ENCODE assay signal across 36 cellular contexts in genomic region chr12:66043035-66043434, GRCh38.
"Had no signal": no experiment of that assay in that cellular context is flagged by ENCODE, and none has a peak within 500 bp of the region (broad histone marks: within the 10 kb centered on the region; RNA-seq: fewer than 3 reads in every experiment).

No MANE protein-coding gene starts in this region.

- H3K27ac Mint-ChIP-seq: activated B cell treated with CpG ODN at 0.5 μM for 24 hours; activated CD4-positive, alpha-beta memory T cell treated with anti-CD3 and anti-CD28 coated beads for 36 hours; activated CD4-positive, alpha-beta T cell treated with anti-CD3 and anti-CD28 coated beads, Interleukin-2, amount 10 ng/mL, durations not matched to agents 24 days and 14 days; activated CD8-positive, alpha-beta T cell treated with anti-CD3 and anti-CD28 coated beads for 36 hours; activated naive CD4-positive, alpha-beta T cell treated with anti-CD3 and anti-CD28 coated beads for 36 hours; activated naive CD4-positive, alpha-beta T cell treated with anti-CD3 and anti-CD28 coated beads, Interleukin-2, amount 50 U/mL, for 72 hours; activated naive CD8-positive, alpha-beta T cell treated with anti-CD3 and anti-CD28 coated beads for 36 hours; activated T-cell treated with anti-CD3 and anti-CD28 coated beads, Interleukin-2, amount 50 U/mL, for 72 hours; activated T-helper 1 cell treated with anti-CD3 and anti-CD28 coated beads, Interleukin-12 subunit alpha, Interleukin-12 subunit beta, Interleukin-2, Interleukin-4 antibody, amounts not matched to agents 30 ng/mL and 10 ng/mL and 1 ng/mL, durations not matched to agents 14 hours and 24 hours and 36 hours; activated T-helper 17 cell treated with anti-CD3 and anti-CD28 coated beads, Interleukin-2, amount 50 U/mL, for 72 hours; T-helper 1 cell treated with Interleukin-12 subunit alpha and Interleukin-12 subunit beta and Interleukin-4 antibody, amounts not matched to agents 30 μg/mL and 1 μg/mL, for 36 hours; T-helper 2 cell treated with Interferon-gamma antibody and Interleukin-4, amounts not matched to agents 5 μg/mL and 100 μg/mL, for 36 hours had no signal

- H3K4me3 Mint-ChIP-seq: activated B cell treated with CpG ODN at 0.5 μM for 24 hours; activated CD4-positive, alpha-beta memory T cell treated with anti-CD3 and anti-CD28 coated beads for 36 hours; activated CD4-positive, alpha-beta T cell treated with anti-CD3 and anti-CD28 coated beads, Interleukin-2, amount 10 ng/mL, durations not matched to agents 24 days and 14 days; activated CD8-positive, alpha-beta T cell treated with anti-CD3 and anti-CD28 coated beads for 36 hours; activated naive CD4-positive, alpha-beta T cell treated with anti-CD3 and anti-CD28 coated beads for 36 hours; activated naive CD8-positive, alpha-beta T cell treated with anti-CD3 and anti-CD28 coated beads for 36 hours; activated T-cell treated with anti-CD3 and anti-CD28 coated beads, Interleukin-2, amount 50 U/mL, for 4 hours; activated T-cell treated with anti-CD3 and anti-CD28 coated beads, Interleukin-2, amount 50 U/mL, for 72 hours; activated T-helper 1 cell treated with anti-CD3 and anti-CD28 coated beads, Interleukin-12 subunit alpha, Interleukin-12 subunit beta, Interleukin-2, Interleukin-4 antibody, amounts not matched to agents 30 ng/mL and 10 ng/mL and 1 ng/mL, durations not matched to agents 14 hours and 24 hours and 36 hours; activated T-helper 17 cell treated with anti-CD3 and anti-CD28 coated beads, Interleukin-2, amount 50 U/mL, for 72 hours; T-helper 1 cell treated with Interleukin-12 subunit alpha and Interleukin-12 subunit beta and Interleukin-4 antibody, amounts not matched to agents 30 μg/mL and 1 μg/mL, for 36 hours; T-helper 2 cell treated with Interferon-gamma antibody and Interleukin-4, amounts not matched to agents 5 μg/mL and 100 μg/mL, for 36 hours had no signal

- FAIRE-seq: TTC549 had no signal

- H3K9me3 Mint-ChIP-seq: activated B cell treated with CpG ODN at 0.5 μM for 24 hours; activated CD4-positive, alpha-beta memory T cell treated with anti-CD3 and anti-CD28 coated beads for 36 hours; activated CD4-positive, alpha-beta T cell treated with anti-CD3 and anti-CD28 coated beads, Interleukin-2, amount 10 ng/mL, durations not matched to agents 24 days and 14 days; activated CD8-positive, alpha-beta T cell treated with anti-CD3 and anti-CD28 coated beads for 36 hours; activated naive CD4-positive, alpha-beta T cell treated with anti-CD3 and anti-CD28 coated beads for 36 hours; activated naive CD4-positive, alpha-beta T cell treated with anti-CD3 and anti-CD28 coated beads, Interleukin-2, amount 50 U/mL, for 72 hours; activated naive CD8-positive, alpha-beta T cell treated with anti-CD3 and anti-CD28 coated beads for 36 hours; activated T-cell treated with anti-CD3 and anti-CD28 coated beads, Interleukin-2, amount 50 U/mL, for 4 hours; activated T-cell treated with anti-CD3 and anti-CD28 coated beads, Interleukin-2, amount 50 U/mL, for 72 hours; activated T-helper 1 cell treated with anti-CD3 and anti-CD28 coated beads, Interleukin-12 subunit alpha, Interleukin-12 subunit beta, Interleukin-2, Interleukin-4 antibody, amounts not matched to agents 30 ng/mL and 10 ng/mL and 1 ng/mL, durations not matched to agents 14 hours and 24 hours and 36 hours; activated T-helper 17 cell treated with anti-CD3 and anti-CD28 coated beads, Interleukin-2, amount 50 U/mL, for 72 hours; T-helper 1 cell treated with Interleukin-12 subunit alpha and Interleukin-12 subunit beta and Interleukin-4 antibody, amounts not matched to agents 30 μg/mL and 1 μg/mL, for 36 hours; T-helper 2 cell treated with Interferon-gamma antibody and Interleukin-4, amounts not matched to agents 5 μg/mL and 100 μg/mL, for 36 hours had no signal

- H3K36me3 ChIP-seq: ascending aorta, brain microvascular endothelial cell, breast epithelium had no signal

- H3K27me3 ChIP-seq: ascending aorta, body of pancreas, brain microvascular endothelial cell had no signal

- H3K4me1 Mint-ChIP-seq: activated B cell treated with CpG ODN at 0.5 μM for 24 hours; activated CD4-positive, alpha-beta T cell treated with anti-CD3 and anti-CD28 coated beads, Interleukin-2, amount 10 ng/mL, durations not matched to agents 24 days and 14 days; activated T-helper 17 cell treated with anti-CD3 and anti-CD28 coated beads, Interleukin-2, amount 50 U/mL, for 72 hours had no signal

- H3K36me3 Mint-ChIP-seq: activated CD4-positive, alpha-beta memory T cell treated with anti-CD3 and anti-CD28 coated beads for 36 hours; activated naive CD4-positive, alpha-beta T cell treated with anti-CD3 and anti-CD28 coated beads, Interleukin-2, amount 50 U/mL, for 72 hours; activated naive CD8-positive, alpha-beta T cell treated with anti-CD3 and anti-CD28 coated beads for 36 hours had no signal

- DNase-seq: activated B cell treated with CpG ODN at 0.5 μM for 24 hours; activated CD4-positive, alpha-beta memory T cell treated with anti-CD3 and anti-CD28 coated beads for 36 hours; activated CD4-positive, alpha-beta T cell treated with anti-CD3 and anti-CD28 coated beads for 4 hours; activated CD4-positive, alpha-beta T cell treated with anti-CD3 and anti-CD28 coated beads, Interleukin-2, amount 10 ng/mL, durations not matched to agents 24 days and 14 days; activated CD4-positive, alpha-beta T cell treated with anti-CD3 and anti-CD28 coated beads, Interleukin-2, amount 50 U/mL, for 1 hour; activated CD4-positive, alpha-beta T cell treated with anti-CD3 and anti-CD28 coated beads, Interleukin-2, amount 50 U/mL, for 4 hours; activated CD4-positive, CD25-positive, alpha-beta regulatory T cell treated with anti-CD3 and anti-CD28 coated beads, Interleukin-2, amount 50 U/mL, for 72 hours; activated CD8-positive, alpha-beta memory T cell treated with anti-CD3 and anti-CD28 coated beads, Interleukin-2, amount 50 U/mL, for 4 hours; activated CD8-positive, alpha-beta T cell treated with anti-CD3 and anti-CD28 coated beads for 36 hours; activated effector memory CD4-positive, alpha-beta T cell treated with anti-CD3 and anti-CD28 coated beads, Interleukin-2, amount 50 U/mL, for 16 hours; activated gamma-delta T cell treated with Interleukin-2 at 50 U/mL for 16 hours; activated naive CD4-positive, alpha-beta T cell; activated naive CD4-positive, alpha-beta T cell treated with anti-CD3 and anti-CD28 coated beads for 36 hours; activated naive CD4-positive, alpha-beta T cell treated with anti-CD3 and anti-CD28 coated beads, Interleukin-2, amount 50 U/mL, for 16 hours; activated naive CD8-positive, alpha-beta T cell treated with anti-CD3 and anti-CD28 coated beads for 36 hours; activated T-cell treated with anti-CD3 and anti-CD28 coated beads for 4 hours; activated T-cell treated with anti-CD3 and anti-CD28 coated beads, Interleukin-2, amount 50 U/mL, for 1 hour; activated T-cell treated with anti-CD3 and anti-CD28 coated beads, Interleukin-2, amount 50 U/mL, for 4 hours; activated T-cell treated with anti-CD3 and anti-CD28 coated beads, Interleukin-2, amount 50 U/mL, for 72 hours; amygdala; anterior cingulate cortex; body of pancreas; brain microvascular endothelial cell; central memory CD4-positive, alpha-beta T cell; T-helper 1 cell; T-helper 2 cell; T-helper 9 cell had no signal

- H3K9me3 ChIP-seq: ascending aorta, body of pancreas, breast epithelium had no signal

- H3K4me3 ChIP-seq: ascending aorta, body of pancreas, breast epithelium had no signal

- H3K4me1 ChIP-seq: ascending aorta, body of pancreas, breast epithelium had no signal

- H3K27ac ChIP-seq: ascending aorta, body of pancreas, brain microvascular endothelial cell, breast epithelium, VCaP had no signal

- H3K27me3 Mint-ChIP-seq: activated B cell treated with CpG ODN at 0.5 μM for 24 hours had no signal

- ATAC-seq: activated CD8-positive, alpha-beta T cell treated with anti-CD3 and anti-CD28 coated beads for 36 hours; activated naive CD4-positive, alpha-beta T cell treated with anti-CD3 and anti-CD28 coated beads, Interleukin-2, amount 50 U/mL, for 72 hours; activated T-cell treated with anti-CD3 and anti-CD28 coated beads, Interleukin-2, amount 50 U/mL, for 4 hours; activated T-cell treated with anti-CD3 and anti-CD28 coated beads, Interleukin-2, amount 50 U/mL, for 72 hours; activated T-helper 17 cell treated with anti-CD3 and anti-CD28 coated beads, Interleukin-2, amount 50 U/mL, for 72 hours; body of pancreas had no signal
